29 cellular contexts compared by ENCODE assay signal in the genomic region with DNA sequence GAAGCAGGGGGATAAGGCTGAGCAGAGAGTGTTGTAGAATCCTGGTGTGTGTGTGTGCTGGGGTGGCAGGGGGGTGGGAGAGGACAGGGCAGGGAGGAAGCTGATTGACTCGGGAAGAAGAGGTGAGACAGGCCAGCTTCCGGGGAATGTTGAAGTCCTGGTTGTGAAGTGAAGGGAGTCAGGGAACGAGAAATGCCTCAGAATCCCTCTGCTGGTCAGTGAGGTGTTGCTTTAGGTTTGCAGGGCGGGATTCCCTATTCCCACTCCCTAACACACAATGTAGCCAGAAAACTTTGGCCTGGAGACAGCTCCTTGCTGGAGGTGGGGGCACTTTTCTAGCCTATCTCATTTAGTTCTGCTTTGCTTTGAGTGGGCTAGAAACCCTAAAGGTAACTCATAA.
DNase-seq lines count a peak whose midpoint lies in the region; ATAC-seq and TF ChIP-seq lines count a peak whose summit lies in the region.
"Had no signal": no experiment of that assay in that cellular context is flagged by ENCODE, and none has a peak within 500 bp of the region (broad histone marks: within the 10 kb centered on the region; RNA-seq: fewer than 3 reads in every experiment).

No MANE protein-coding gene starts in this region.

- H3K27ac ChIP-seq in AG04450 (ENCODE audit: low read depth, low read length) (no peak overlapping the region), H9 (ENCODE audit: insufficient read length, low read depth, low read length) (no peak overlapping the region), endodermal cell (ENCODE audit: low read depth, low read length) (no peak overlapping the region)
- H3K27ac ChIP-seq: A549, gastroesophageal sphincter, Peyer's patch, prostate gland, sigmoid colon, tibial nerve had no signal

- H3K4me2 ChIP-seq in H9 (ENCODE audit: insufficient read depth, insufficient read length, low read length) = no peak overlapping the region
- H3K4me2 ChIP-seq: A549 had no signal

- H3K23ac ChIP-seq in H9 (ENCODE audit: insufficient read length, low read depth, low read length) = no peak overlapping the region

- H3K4me3 ChIP-seq in AG04450 (ENCODE audit: low read depth, low read length) = no peak overlapping the region
- no peak overlapping the region for H3K4me3 ChIP-seq in endodermal cell (ENCODE audit: low read length)
- H3K4me3 ChIP-seq: A549, gastroesophageal sphincter, Peyer's patch, prostate gland, sigmoid colon, tibial nerve had no signal

- DNase-seq in AG04450 (ENCODE audit: low read depth, low spot score) = no peak
- DNase-seq in H9 = peak; percentile 55
- peak; percentile 82 for DNase-seq in endodermal cell
- DNase-seq in iPS-NIHi7 (ENCODE audit: extremely low spot score) = peak; percentile 80
- DNase-seq in cardiac septum (ENCODE audit: low spot score) = no peak
- no peak for DNase-seq in MV-4-11 (lab: John Stamatoyannopoulos, UW)
- no peak for DNase-seq in Right ventricle myocardium superior
- DNase-seq: activated B cell treated with CpG ODN at 0.5 μM for 24 hours; activated CD4-positive, alpha-beta T cell treated with anti-CD3 and anti-CD28 coated beads, Interleukin-2, amount 50 U/mL, for 1 hour; activated T-cell treated with anti-CD3 and anti-CD28 coated beads, Interleukin-2, amount 50 U/mL, for 48 hours; CD4-positive, alpha-beta memory T cell; central memory CD4-positive, alpha-beta T cell; Karpas-422; kidney glomerular epithelial cell; NCI-H1436 treated with DMSO at 0.1 percent for 48 hours; NCI-H748 treated with DMSO at 0.1 percent for 48 hours; nucleus accumbens; Peyer's patch; SIG-M5; sigmoid colon; stimulated activated CD4-positive, alpha-beta T cell treated with anti-CD3 and anti-CD28 coated beads, Interleukin-4, amount 100 ng/mL, for 1 hour; T-helper 9 cell had no signal

- no peak overlapping the region for H2BK15ac ChIP-seq in H9 (ENCODE audit: low read depth, low read length)

- H3K79me1 ChIP-seq in H9 (ENCODE audit: insufficient read depth, low read depth, low read length, poor library complexity, severe bottlenecking) = no peaks in the 10 kb centered on the region

- H2BK20ac ChIP-seq in H9 (ENCODE audit: low read depth, low read length, poor library complexity, severe bottlenecking) = no peak overlapping the region

- no CpG with 5 or more reads among the region's 4 CpGs for WGBS in H9 (ENCODE audit: extremely low coverage, insufficient read length, low lambda C conversion rate)
- WGBS in endodermal cell (ENCODE audit: insufficient coverage in 1 of 2, insufficient read length in 1 of 2), 2 experiments = 38 to 44% methylated on average over 2 to 4 of the region's 4 CpGs

- no peaks in the 10 kb centered on the region for H3K36me3 ChIP-seq in endodermal cell (ENCODE audit: control insufficient read depth, insufficient read depth, low read length)
- H3K36me3 ChIP-seq: gastroesophageal sphincter, Peyer's patch, prostate gland, sigmoid colon, tibial nerve had no signal

- no peak overlapping the region for H2BK120ac ChIP-seq in H9 (ENCODE audit: low read depth, low read length, poor library complexity, severe bottlenecking)

- no peak overlapping the region for H3K56ac ChIP-seq in H9 (ENCODE audit: insufficient read length, low read depth, low read length)

- no peaks in the 10 kb centered on the region for H3K9me3 Mint-ChIP-seq in H9
- no peaks in the 10 kb centered on the region for H3K9me3 Mint-ChIP-seq in endodermal cell
- H3K9me3 Mint-ChIP-seq: activated B cell treated with CpG ODN at 0.5 μM for 24 hours; dendritic cell treated with granulocyte-macrophage colony-stimulating factor and Interleukin-4, amounts not matched to agents 40 ng/mL and 50 ng/mL, for 4 days; mesothelial cell of epicardium had no signal

- no peaks in the 10 kb centered on the region for H4K20me1 ChIP-seq in H9 (ENCODE audit: control insufficient read depth, insufficient read depth, insufficient read length)

- H3K27me3 ChIP-seq in AG04450 (ENCODE audit: control insufficient read depth, insufficient read depth, low read length) (no peaks in the 10 kb centered on the region), H9 (ENCODE audit: insufficient read depth, low read length) (no peaks in the 10 kb centered on the region), endodermal cell (ENCODE audit: control insufficient read depth, insufficient read depth, low read length, poor library complexity, severe bottlenecking) (no peaks in the 10 kb centered on the region)
- H3K27me3 ChIP-seq: gastroesophageal sphincter, Peyer's patch, sigmoid colon, tibial nerve had no signal

- no peak overlapping the region for H2BK5ac ChIP-seq in H9 (ENCODE audit: insufficient read length, low read length)

- H3K9ac ChIP-seq in H9 (ENCODE audit: extremely low read depth, insufficient read length, low read length) (no peak overlapping the region), endodermal cell (ENCODE audit: extremely low read depth, low read length, poor library complexity, severe bottlenecking) (no peak overlapping the region)

- POLR2A ChIA-PET in AG04450 (lab: Yijun Ruan, JAX) = no interaction called here

- H3K23me2 ChIP-seq in H9 (ENCODE audit: insufficient read length, low read depth, low read length, poor library complexity, severe bottlenecking) = no peaks in the 10 kb centered on the region

- ATAC-seq in GM18520 (IDR thresholded peaks at IDR 0.05; ENCODE audit: unreplicated experiment) (no peak), Right ventricle myocardium superior (ENCODE audit: poor library complexity) (no peak)
- ATAC-seq: A549, gastroesophageal sphincter had no signal

- TF ChIP-seq CTCF in AG04450 (IDR thresholded peaks at IDR 0.05; ENCODE audit: low read depth, low read length) (peak; percentile 7; the same call in 1 of the 2 replicates), H9 (conservative IDR thresholded peaks at IDR 0.05) (peak; percentile 68), endodermal cell (conservative IDR thresholded peaks at IDR 0.05) (peak; percentile 77)

- CTCF ChIA-PET in AG04450 (lab: Charles Lee) = no interaction called here

- H3K27me3 Mint-ChIP-seq in H9 (ENCODE audit: low read depth) (no peaks in the 10 kb centered on the region; the same call in 1 of the 2 replicates), endodermal cell (ENCODE audit: insufficient read depth) (no peaks in the 10 kb centered on the region)
- H3K27me3 Mint-ChIP-seq: activated B cell treated with CpG ODN at 0.5 μM for 24 hours; CD4-positive, alpha-beta memory T cell had no signal

- no peak overlapping the region for H3K4ac ChIP-seq in H9 (ENCODE audit: low read depth, low read length)

- H4K91ac ChIP-seq in H9 (ENCODE audit: insufficient read length, low read depth, low read length) = no peak overlapping the region

- no peak overlapping the region for H3K18ac ChIP-seq in H9 (ENCODE audit: insufficient read length, low read depth, low read length)

- H3K14ac ChIP-seq in H9 (ENCODE audit: insufficient read depth, low read length) = no peak overlapping the region; the same call in 1 of the 2 replicates

- H3K4me3 Mint-ChIP-seq in H9 = no peak overlapping the region
- H3K4me3 Mint-ChIP-seq in endodermal cell = no peak overlapping the region
- H3K4me3 Mint-ChIP-seq: activated B cell treated with CpG ODN at 0.5 μM for 24 hours; CD4-positive, alpha-beta memory T cell; dendritic cell treated with granulocyte-macrophage colony-stimulating factor and Interleukin-4, amounts not matched to agents 40 ng/mL and 50 ng/mL, for 4 days; mesothelial cell of epicardium had no signal

- no peak overlapping the region for H4K5ac ChIP-seq in H9 (ENCODE audit: insufficient read length, low read depth, low read length)

- H3K4me1 ChIP-seq in H9 (ENCODE audit: insufficient read depth, low read length) (no peaks in the 10 kb centered on the region), endodermal cell (ENCODE audit: control insufficient read depth, insufficient read depth, low read length) (no peaks in the 10 kb centered on the region)
- H3K4me1 ChIP-seq: A549, Peyer's patch, prostate gland, sigmoid colon, tibial nerve had no signal

- no peak overlapping the region for H2BK12ac ChIP-seq in H9 (ENCODE audit: insufficient read length, low read depth, low read length)

- H3T11ph ChIP-seq in H9 (ENCODE audit: low read length) = no peak overlapping the region

- intact Hi-C loops in cardiac septum (cut with DNase I) = no loop called here
- intact Hi-C loops in Right ventricle myocardium superior (cut with DNase I) = no loop called here

- no peak overlapping the region for H2AK5ac ChIP-seq in H9 (ENCODE audit: insufficient read length, low read length)

- H4K8ac ChIP-seq in H9 (replicated peaks; ENCODE audit: insufficient read length, low read depth, low read length) = no peak overlapping the region

- no peaks in the 10 kb centered on the region for H3K9me3 ChIP-seq in AG04450 (ENCODE audit: control insufficient read depth, insufficient read depth, low read length)
- H3K9me3 ChIP-seq in H9 (ENCODE audit: control insufficient read depth, low read depth, low read length) = no peaks in the 10 kb centered on the region
- no peaks in the 10 kb centered on the region for H3K9me3 ChIP-seq in endodermal cell (ENCODE audit: control insufficient read depth, low read length)
- H3K9me3 ChIP-seq: A549, gastroesophageal sphincter, Peyer's patch, prostate gland, sigmoid colon, tibial nerve had no signal

- no peaks in the 10 kb centered on the region for H3K79me2 ChIP-seq in H9 (ENCODE audit: insufficient read depth, low read length)

- H3K4me1 Mint-ChIP-seq in H9 (peaks cover 6 to 15% of the 10 kb centered on the region in 2 experiments), endodermal cell (peaks cover 3% of the 10 kb centered on the region)
- H3K4me1 Mint-ChIP-seq: activated B cell treated with CpG ODN at 0.5 μM for 24 hours; CD4-positive, alpha-beta memory T cell had no signal

- H3K27ac Mint-ChIP-seq in H9 = peak overlapping the region in 1 of 3 experiments; percentile 93; a peak in 2 of 7 replicates
- no peak overlapping the region for H3K27ac Mint-ChIP-seq in endodermal cell
- H3K27ac Mint-ChIP-seq: activated B cell treated with CpG ODN at 0.5 μM for 24 hours; CD4-positive, alpha-beta memory T cell; dendritic cell treated with granulocyte-macrophage colony-stimulating factor and Interleukin-4, amounts not matched to agents 40 ng/mL and 50 ng/mL, for 4 days; mesothelial cell of epicardium had no signal

- no peak overlapping the region for H2AFZ ChIP-seq in H9 (ENCODE audit: low read length)

- H3K36me3 Mint-ChIP-seq in H9 (ENCODE audit: insufficient read depth in 1 of 3, low read depth in 3 of 3) = no peaks in the 10 kb centered on the region; a peak in 1 of 7 replicates
- H3K36me3 Mint-ChIP-seq in endodermal cell (ENCODE audit: low read depth) = no peaks in the 10 kb centered on the region
- H3K36me3 Mint-ChIP-seq: CD4-positive, alpha-beta memory T cell had no signal

Comparison
In these comparisons a context has a peak if more than half of its experiments do, and no peak if none do; other contexts are left out.
1. DNase-seq: peak in H9 (single experiment), endodermal cell (single experiment) and iPS-NIHi7 (single experiment); none in AG04450 (single experiment), cardiac septum (single experiment), MV-4-11 (single experiment) and Right ventricle myocardium superior (single experiment).
2. CTCF ChIP-seq: peak in every context shown above with its lines; median percentile 77 in endodermal cell; 68 in H9; 7 in AG04450.